Comparison of ENCODE assay signal across 7 cellular contexts in genomic region chr1:121339611-121340010, GRCh38.
A peak's percentile ranks its signal among the peaks of the same experiment; 100 is the strongest.
DNase-seq lines count a peak whose midpoint lies in the region; ATAC-seq and TF ChIP-seq lines count a peak whose summit lies in the region.
"Not testable (repeated sequence)": the region's sequence is repeated elsewhere in the genome, so short reads cannot be mapped to it uniquely, and the experiment has no call there.

No MANE protein-coding gene starts in this region.

- TF ChIP-seq CTCF in foreskin keratinocyte (conservative IDR thresholded peaks at IDR 0.05), result not testable (repeated sequence)

- not testable (repeated sequence) for H3K27me3 Mint-ChIP-seq in activated CD4-positive, alpha-beta T cell treated with anti-CD3 and anti-CD28 coated beads for 36 hours

- H3K27ac ChIP-seq in foreskin keratinocyte, result not testable (repeated sequence)

- CTCF ChIA-PET in activated CD4-positive, alpha-beta T cell treated with anti-CD3 and anti-CD28 coated beads for 36 hours (lab: Charles Lee), result not testable (repeated sequence)

- not testable (repeated sequence) for H3K27ac Mint-ChIP-seq in activated CD4-positive, alpha-beta T cell treated with anti-CD3 and anti-CD28 coated beads for 36 hours

- H3K9me3 Mint-ChIP-seq in activated CD4-positive, alpha-beta T cell treated with anti-CD3 and anti-CD28 coated beads for 36 hours (ENCODE audit: low read depth), result not testable (repeated sequence)

- intact Hi-C loops in activated CD4-positive, alpha-beta T cell treated with anti-CD3 and anti-CD28 coated beads for 36 hours (cut with DNase I, micrococcal nuclease), result not testable (repeated sequence)

- not testable (repeated sequence) for H3K4me3 Mint-ChIP-seq in activated CD4-positive, alpha-beta T cell treated with anti-CD3 and anti-CD28 coated beads for 36 hours

- H3K27me3 ChIP-seq in foreskin keratinocyte, result not testable (repeated sequence)

- not testable (repeated sequence) for H3K36me3 Mint-ChIP-seq in activated CD4-positive, alpha-beta T cell treated with anti-CD3 and anti-CD28 coated beads for 36 hours (ENCODE audit: low read depth)

- POLR2A ChIA-PET in activated CD4-positive, alpha-beta T cell treated with anti-CD3 and anti-CD28 coated beads for 36 hours (lab: Charles Lee), result not testable (repeated sequence)

- ATAC-seq in GM18867 (IDR thresholded peaks at IDR 0.05; ENCODE audit: unreplicated experiment) (peak; percentile 52), GM21360 (IDR thresholded peaks at IDR 0.05; ENCODE audit: unreplicated experiment) (peak; percentile 78), HG02610 (IDR thresholded peaks at IDR 0.05; ENCODE audit: unreplicated experiment) (peak; percentile 82), HG02981 (IDR thresholded peaks at IDR 0.05; ENCODE audit: unreplicated experiment) (peak; percentile 66), HG03442 (IDR thresholded peaks at IDR 0.05; ENCODE audit: unreplicated experiment) (peak; percentile 75), foreskin keratinocyte (peak; percentile 68)
- peak; percentile 82 for ATAC-seq in activated CD4-positive, alpha-beta T cell treated with anti-CD3 and anti-CD28 coated beads for 36 hours

- not testable (repeated sequence) for DNase-seq in activated CD4-positive, alpha-beta T cell treated with anti-CD3 and anti-CD28 coated beads for 36 hours; foreskin keratinocyte

- H3K4me1 ChIP-seq in foreskin keratinocyte, result not testable (repeated sequence)

- not testable (repeated sequence) for H3K4me1 Mint-ChIP-seq in activated CD4-positive, alpha-beta T cell treated with anti-CD3 and anti-CD28 coated beads for 36 hours
